Comparison of ENCODE assay signal across 11 cellular contexts in the genomic region with DNA sequence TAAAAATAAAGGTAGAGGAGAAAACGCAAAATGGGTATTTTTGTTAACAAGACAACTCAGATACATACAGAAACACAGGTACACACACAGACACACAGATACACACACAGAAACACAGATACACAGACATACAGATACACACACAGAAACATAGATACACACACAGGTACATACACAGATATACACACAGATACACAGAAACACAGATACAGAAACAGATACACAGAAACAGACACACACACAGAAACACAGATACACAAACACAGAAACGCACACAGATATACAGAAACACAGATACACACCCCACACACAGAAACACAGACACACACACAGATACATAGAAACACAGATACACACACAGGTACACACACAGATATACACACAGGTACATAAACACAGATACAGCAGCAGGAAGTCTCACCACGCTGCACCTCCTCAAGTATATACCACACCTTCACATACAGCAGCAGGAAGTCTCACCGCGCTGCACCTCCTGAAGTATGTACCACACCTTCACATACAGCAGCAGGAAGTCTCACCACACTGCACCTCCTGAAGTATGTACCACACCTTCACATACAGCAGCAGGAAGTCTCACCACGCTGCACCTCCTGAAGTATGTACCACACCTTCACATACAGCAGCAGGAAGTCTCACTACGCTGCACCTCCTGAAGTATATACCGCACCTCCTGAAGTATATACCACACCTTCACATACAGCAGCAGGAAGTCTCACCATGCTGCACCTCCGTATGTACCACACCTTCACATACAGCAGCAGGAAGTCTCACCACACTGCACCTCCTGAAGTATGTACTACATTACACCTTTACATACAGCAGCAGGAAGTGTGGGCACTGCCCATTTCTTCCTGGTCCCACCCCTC.
DNase-seq lines count a peak whose midpoint lies in the region; ATAC-seq and TF ChIP-seq lines count a peak whose summit lies in the region.
"Had no signal": no experiment of that assay in that cellular context is flagged by ENCODE, and none has a peak within 500 bp of the region (broad histone marks: within the 10 kb centered on the region; RNA-seq: fewer than 3 reads in every experiment).

No MANE protein-coding gene starts in this region.

- peak overlapping the region; percentile 85 for H3K27ac Mint-ChIP-seq in activated CD8-positive, alpha-beta T cell treated with anti-CD3 and anti-CD28 coated beads, Interleukin-2, amount 10 ng/mL, durations not matched to agents 7 days and 5 days
- peak overlapping the region; percentile 60 for H3K27ac Mint-ChIP-seq in memory B cell

- H3K4me3 Mint-ChIP-seq in activated CD8-positive, alpha-beta T cell treated with anti-CD3 and anti-CD28 coated beads, Interleukin-2, amount 10 ng/mL, durations not matched to agents 7 days and 5 days, result no peak overlapping the region
- no peak overlapping the region for H3K4me3 Mint-ChIP-seq in memory B cell

- H3K4me1 ChIP-seq in heart right ventricle (peaks cover 3 to 20% (median 16%) of the 10 kb centered on the region in 9 donors), upper lobe of right lung (no peaks in the 10 kb centered on the region)

- CTCF ChIA-PET in activated CD8-positive, alpha-beta T cell treated with anti-CD3 and anti-CD28 coated beads, Interleukin-2, amount 10 ng/mL, durations not matched to agents 7 days and 5 days (lab: Charles Lee), result no interaction called here

- no peaks in the 10 kb centered on the region for H3K27me3 Mint-ChIP-seq in activated CD8-positive, alpha-beta T cell treated with anti-CD3 and anti-CD28 coated beads, Interleukin-2, amount 10 ng/mL, durations not matched to agents 7 days and 5 days (ENCODE audit: low read depth)
- no peaks in the 10 kb centered on the region for H3K27me3 Mint-ChIP-seq in memory B cell

- 85 to 88% methylated on average over 9 of the region's 9 CpGs for WGBS in heart right ventricle, 2 donors

- H3K36me3 ChIP-seq in heart right ventricle (peaks cover 0 to 82% (median 26%) of the 10 kb centered on the region in 9 donors), upper lobe of right lung (peaks cover 47% of the 10 kb centered on the region)

- peaks cover 61% of the 10 kb centered on the region for H3K36me3 Mint-ChIP-seq in activated CD8-positive, alpha-beta T cell treated with anti-CD3 and anti-CD28 coated beads, Interleukin-2, amount 10 ng/mL, durations not matched to agents 7 days and 5 days (ENCODE audit: low read depth)
- H3K36me3 Mint-ChIP-seq in memory B cell, result peaks cover 29% of the 10 kb centered on the region

- H3K27me3 ChIP-seq in heart right ventricle (no peaks in the 10 kb centered on the region), upper lobe of right lung (no peaks in the 10 kb centered on the region)

- H3K4me1 Mint-ChIP-seq in activated CD8-positive, alpha-beta T cell treated with anti-CD3 and anti-CD28 coated beads, Interleukin-2, amount 10 ng/mL, durations not matched to agents 7 days and 5 days (ENCODE audit: low read depth), result peaks cover 30% of the 10 kb centered on the region
- H3K4me1 Mint-ChIP-seq in memory B cell, result peaks cover 10% of the 10 kb centered on the region

- H3K9me3 Mint-ChIP-seq in activated CD8-positive, alpha-beta T cell treated with anti-CD3 and anti-CD28 coated beads, Interleukin-2, amount 10 ng/mL, durations not matched to agents 7 days and 5 days (ENCODE audit: insufficient read depth), result peaks cover 9% of the 10 kb centered on the region
- peaks cover 4% of the 10 kb centered on the region for H3K9me3 Mint-ChIP-seq in memory B cell

- ATAC-seq in heart right ventricle, result no peak
- peak; percentile 72 for ATAC-seq in activated CD8-positive, alpha-beta T cell treated with anti-CD3 and anti-CD28 coated beads, Interleukin-2, amount 10 ng/mL, durations not matched to agents 7 days and 5 days
- peak; percentile 26 for ATAC-seq in memory B cell (ENCODE audit: low read depth)
- no peak for ATAC-seq in upper lobe of right lung
- ATAC-seq in GM18867 (IDR thresholded peaks at IDR 0.05; ENCODE audit: unreplicated experiment), result no peak

- intact Hi-C loops in cardiac septum (cut with DNase I), result no loop called here
- intact Hi-C loops in heart right ventricle (cut with DNase I), result no loop called here
- intact Hi-C loops in upper lobe of right lung (cut with DNase I), result no loop called here

- POLR2A ChIA-PET in activated CD8-positive, alpha-beta T cell treated with anti-CD3 and anti-CD28 coated beads, Interleukin-2, amount 10 ng/mL, durations not matched to agents 7 days and 5 days (lab: Charles Lee), result no interaction called here

- no peak overlapping the region for H3K27ac ChIP-seq in heart right ventricle
- H3K27ac ChIP-seq in upper lobe of right lung, result no peak overlapping the region

- H3K4me3 ChIP-seq in heart right ventricle (no peak overlapping the region), upper lobe of right lung (no peak overlapping the region)

- DNase-seq in cardiac septum (ENCODE audit: low spot score) (peak; percentile 55), heart right ventricle (no peak), memory B cell (ENCODE audit: low spot score in 2 of 2) (no peak), upper lobe of right lung (peak; percentile 23), NCI-H446 treated with DMSO at 0.1 percent for 48 hours (lab: John Stamatoyannopoulos, UW) (no peak), C1 segment of cervical spinal cord (lab: John Stamatoyannopoulos, UW) (no peak)
- peak; percentile 68 for DNase-seq in activated CD8-positive, alpha-beta T cell treated with anti-CD3 and anti-CD28 coated beads, Interleukin-2, amount 10 ng/mL, durations not matched to agents 7 days and 5 days
- DNase-seq: erythroblast; NCI-H1105; stimulated activated CD4-positive, alpha-beta T cell treated with anti-CD3 and anti-CD28 coated beads, Interleukin-4, amount 100 ng/mL, for 24 hours had no signal

- TF ChIP-seq CTCF in heart right ventricle (IDR thresholded peaks at IDR 0.05) (no peak), upper lobe of right lung (IDR thresholded peaks at IDR 0.05) (no peak)

- H3K9me3 ChIP-seq in heart right ventricle (no peaks in the 10 kb centered on the region), upper lobe of right lung (no peaks in the 10 kb centered on the region)

Comparison
In these comparisons a context has a peak if more than half of its experiments do, and no peak if none do; other contexts are left out.
1. DNase-seq: peak in cardiac septum (single experiment), activated CD8-positive, alpha-beta T cell treated with anti-CD3 and anti-CD28 coated beads, Interleukin-2, amount 10 ng/mL, durations not matched to agents 7 days and 5 days (single experiment) and upper lobe of right lung (single experiment); none in heart right ventricle (0 of 2), memory B cell (0 of 2), NCI-H446 treated with DMSO at 0.1 percent for 48 hours (single experiment) and C1 segment of cervical spinal cord (0 of 14).
2. ATAC-seq: peak in activated CD8-positive, alpha-beta T cell treated with anti-CD3 and anti-CD28 coated beads, Interleukin-2, amount 10 ng/mL, durations not matched to agents 7 days and 5 days (single experiment) and memory B cell (single experiment); none in heart right ventricle (0 of 8), upper lobe of right lung (single experiment) and GM18867 (single experiment).